8 cellular contexts compared by ENCODE assay signal in the genomic region with DNA sequence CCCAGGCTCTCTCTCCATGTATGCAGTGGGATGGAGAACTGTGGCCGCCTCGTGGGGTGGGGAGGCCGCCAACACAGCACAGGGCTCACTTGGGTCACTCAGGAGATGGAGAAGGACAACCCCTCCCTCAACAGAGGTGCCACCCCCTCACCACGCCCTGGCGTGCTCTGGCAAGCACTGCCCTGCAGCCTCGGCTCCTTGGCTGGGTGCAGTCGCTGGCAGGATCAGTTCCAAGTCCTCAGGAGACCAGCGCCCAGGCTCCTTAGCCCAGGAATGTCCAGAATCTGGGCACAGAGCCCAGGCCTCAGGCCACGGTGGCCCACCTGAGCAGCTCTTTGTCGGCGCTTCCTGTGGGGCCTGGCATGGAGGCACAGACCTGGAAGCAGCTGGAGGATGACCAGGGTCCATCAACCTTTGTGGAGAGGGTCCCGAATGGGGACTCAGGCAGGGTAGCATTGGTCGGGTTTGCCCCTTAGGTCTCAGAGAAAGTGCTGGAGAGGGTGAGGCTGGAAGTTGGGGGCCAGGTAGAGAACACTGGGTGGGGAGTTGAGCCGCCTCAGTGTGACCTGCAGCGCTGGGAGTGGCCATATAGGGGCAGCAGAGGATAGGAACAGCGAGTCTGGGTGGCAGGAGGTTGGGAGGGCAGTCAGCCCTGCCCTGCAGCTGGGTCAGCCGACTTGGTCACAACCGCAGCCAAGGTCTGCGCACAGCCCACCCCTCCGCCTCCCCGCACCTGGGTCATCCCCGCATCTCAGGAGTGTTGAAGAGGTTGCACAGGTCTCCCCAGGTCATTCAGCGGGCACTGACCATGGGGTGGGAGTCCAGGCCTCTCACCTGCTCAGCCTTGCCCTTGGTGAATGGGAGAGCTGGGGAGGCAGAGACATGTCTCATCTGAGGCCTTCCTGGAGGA. TPM values are rescaled to one million over a fixed set of nuclear protein-coding genes. Genes with fewer than 3 reads are reported as not detected.
A peak's percentile ranks its signal among the peaks of the same experiment; 100 is the strongest.
DNase-seq lines count a peak whose midpoint lies in the region; ATAC-seq, FAIRE-seq and TF ChIP-seq lines count a peak whose summit lies in the region.

No MANE protein-coding gene starts in this region.

- no peak overlapping the region for H2AK5ac ChIP-seq in mesendoderm (ENCODE audit: low read length)

- TF ChIP-seq POLR2A in endothelial cell of umbilical vein (IDR thresholded peaks at IDR 0.05; ENCODE audit: low read depth, low read length) = no peak

- H3K9me3 ChIP-seq in Loucy (ENCODE audit: insufficient read depth, low read depth, low read length) (no peaks in the 10 kb centered on the region), endothelial cell of umbilical vein (replicated peaks; ENCODE audit: control insufficient read depth, insufficient read depth, low read length) (no peaks in the 10 kb centered on the region)

- no peak overlapping the region for H2BK5ac ChIP-seq in mesendoderm (ENCODE audit: low read length)

- no peak overlapping the region for H2BK120ac ChIP-seq in mesendoderm (ENCODE audit: low read depth, low read length)

- H3K18ac ChIP-seq in mesendoderm (ENCODE audit: low read length) = no peak overlapping the region

- no peak overlapping the region for H4K5ac ChIP-seq in mesendoderm (ENCODE audit: low read length)

- CTCF ChIA-PET in endothelial cell of umbilical vein (lab: Charles Lee) = interaction anchor here (0.6 to 4.6 kb wide), 20 partner anchors 9 to 129 kb away, joined by 3 to 164 read pairs (median 5); partner anchors contain the start of gene GGT5

- no peaks in the 10 kb centered on the region for H4K20me1 ChIP-seq in Loucy (ENCODE audit: insufficient read depth, low read length, poor library complexity, severe bottlenecking)
- no peaks in the 10 kb centered on the region for H4K20me1 ChIP-seq in endothelial cell of umbilical vein (replicated peaks; ENCODE audit: control insufficient read depth, extremely low read depth, insufficient read depth, low read length)

- H3K4me3 ChIP-seq in GM12864 (ENCODE audit: low read depth, low read length) = no peak overlapping the region
- no peak overlapping the region for H3K4me3 ChIP-seq in Loucy (ENCODE audit: low read length, poor library complexity, severe bottlenecking)
- H3K4me3 ChIP-seq in endothelial cell of umbilical vein (replicated peaks in 1 of 3; ENCODE audit: insufficient read depth in 1 of 3, low read depth in 1 of 3, low read length in 3 of 3) = no peak overlapping the region
- no peak overlapping the region for H3K4me3 ChIP-seq in mesendoderm (ENCODE audit: low read length)

- POLR2A ChIA-PET in endothelial cell of umbilical vein (lab: Charles Lee) = interaction anchor here (0.9 kb wide), 2 partner anchors 51 to 58 kb away, joined by 3 to 4 read pairs; no protein-coding TSS in a partner anchor

- no peak for ATAC-seq in HG03025 (IDR thresholded peaks at IDR 0.05; ENCODE audit: low FRiP score, unreplicated experiment)

- no peaks in the 10 kb centered on the region for H3K9me2 ChIP-seq in Loucy (replicated peaks; ENCODE audit: low read depth, low read length)

- H3K4me1 ChIP-seq in Loucy (ENCODE audit: insufficient read depth, low read length, poor library complexity, severe bottlenecking) (no peaks in the 10 kb centered on the region), endothelial cell of umbilical vein (ENCODE audit: control insufficient read depth, extremely low read depth, insufficient read depth, low read length) (peaks cover 9% of the 10 kb centered on the region), mesendoderm (ENCODE audit: control insufficient read depth, low read depth, low read length) (no peaks in the 10 kb centered on the region)

- H2BK15ac ChIP-seq in mesendoderm (replicated peaks; ENCODE audit: low read depth) = no peak overlapping the region

- H3K4me2 ChIP-seq in Loucy (ENCODE audit: low read depth, low read length, poor library complexity, severe bottlenecking) (no peak overlapping the region), endothelial cell of umbilical vein (ENCODE audit: insufficient read depth, low read length) (no peak overlapping the region), mesendoderm (ENCODE audit: low read length) (no peak overlapping the region)

- H3K9me1 ChIP-seq in endothelial cell of umbilical vein (replicated peaks; ENCODE audit: control insufficient read depth, extremely low read depth, insufficient read depth, low read length) = no peaks in the 10 kb centered on the region

- dilution Hi-C loops in endothelial cell of umbilical vein (cut with MboI; ENCODE audit: extremely low pct_ligation_motif_present, low sequenced_read_pairs) = no loop called here

- TF ChIP-seq CTCF in GM12864 (IDR thresholded peaks at IDR 0.05; ENCODE audit: low read depth, low read length, missing control alignments) (peak; percentile 87), Loucy (conservative IDR thresholded peaks at IDR 0.05; ENCODE audit: low read length) (peak; percentile 97), VCaP (conservative IDR thresholded peaks at IDR 0.05) (peak; percentile 95), endothelial cell of umbilical vein (IDR thresholded peaks at IDR 0.05; ENCODE audit: extremely low read depth in 1 of 2, insufficient read depth in 1 of 2, low read depth in 1 of 2, low read length in 2 of 2) (peak; percentile 90 to 94)

- no peak overlapping the region for H3K23ac ChIP-seq in mesendoderm (ENCODE audit: low read length)

- no TSS peak for BruUV-seq in endothelial cell of umbilical vein (replicated peaks; lab: Mats Ljungman, UMichigan)

- H3K79me2 ChIP-seq in Loucy (ENCODE audit: insufficient read depth, low read length) = no peaks in the 10 kb centered on the region
- no peaks in the 10 kb centered on the region for H3K79me2 ChIP-seq in endothelial cell of umbilical vein (ENCODE audit: control insufficient read depth, insufficient read depth, low read length)
- no peaks in the 10 kb centered on the region for H3K79me2 ChIP-seq in mesendoderm (ENCODE audit: control insufficient read depth, insufficient read depth, low read length)

- DNase-seq in GM12864 (ENCODE audit: low read depth) = no peak
- peak; percentile 61 for DNase-seq in endothelial cell of umbilical vein (ENCODE audit: low read depth, low spot score)
- DNase-seq in mesendoderm = peak; percentile 56
- peak; percentile 32 for DNase-seq in stromal cell of bone marrow (ENCODE audit: low read depth)
- no peak for DNase-seq in KG1 (lab: John Stamatoyannopoulos, UW)

- intact Hi-C loops in endothelial cell of umbilical vein (cut with micrococcal nuclease) = loop anchor here (1.0 to 10.0 kb wide), 4 partner anchors 19 to 335 kb away; no protein-coding TSS in a partner anchor

- H3F3A ChIP-seq in Loucy (ENCODE audit: low read depth) = no peaks in the 10 kb centered on the region

- no peak overlapping the region for H3K4ac ChIP-seq in mesendoderm (ENCODE audit: low read depth, low read length)

- H3K27ac ChIP-seq in VCaP = peak overlapping the region; percentile 44; the same call in 1 of the 2 replicates
- no peak overlapping the region for H3K27ac ChIP-seq in endothelial cell of umbilical vein (ENCODE audit: insufficient read depth, low read depth, low read length)
- no peak overlapping the region for H3K27ac ChIP-seq in mesendoderm (ENCODE audit: low read depth, low read length)

- H3K9ac ChIP-seq in Loucy (ENCODE audit: low read depth, low read length, poor library complexity, severe bottlenecking) (no peak overlapping the region), endothelial cell of umbilical vein (replicated peaks; ENCODE audit: extremely low read depth, insufficient read depth, low read length) (no peak overlapping the region), mesendoderm (ENCODE audit: low read length) (no peak overlapping the region)

- FAIRE-seq in endothelial cell of umbilical vein (lab: Jason Lieb, UNC) = peak; percentile 77

- H3K79me1 ChIP-seq in mesendoderm (ENCODE audit: low read length) = no peaks in the 10 kb centered on the region

- no peak overlapping the region for H3K56ac ChIP-seq in mesendoderm (ENCODE audit: low read length)

- H2AFZ ChIP-seq in Loucy (ENCODE audit: low read length) (peak overlapping the region; percentile 67; the same call in 1 of the 2 replicates), endothelial cell of umbilical vein (ENCODE audit: low read depth, low read length) (peak overlapping the region; percentile 85)

- no peaks in the 10 kb centered on the region for H3K27me3 ChIP-seq in Loucy (ENCODE audit: insufficient read depth, low read length, poor library complexity, severe bottlenecking)
- no peaks in the 10 kb centered on the region for H3K27me3 ChIP-seq in endothelial cell of umbilical vein (ENCODE audit: control insufficient read depth in 2 of 2, insufficient read depth in 2 of 2, low read length in 2 of 2)
- no peaks in the 10 kb centered on the region for H3K27me3 ChIP-seq in mesendoderm (ENCODE audit: insufficient read depth, low read length, poor library complexity)

- no CpG with 5 or more reads among the region's 23 CpGs for WGBS in mesendoderm (ENCODE audit: extremely low coverage, insufficient coverage, low lambda C conversion rate)

- H4K8ac ChIP-seq in mesendoderm (ENCODE audit: low read depth, low read length) = no peak overlapping the region

- no peaks in the 10 kb centered on the region for H3K36me3 ChIP-seq in Loucy (ENCODE audit: insufficient read depth, low read length)
- no peaks in the 10 kb centered on the region for H3K36me3 ChIP-seq in endothelial cell of umbilical vein (ENCODE audit: control insufficient read depth in 2 of 2, extremely low read depth in 1 of 2, insufficient read depth in 2 of 2, low read length in 2 of 2)
- H3K36me3 ChIP-seq in mesendoderm (ENCODE audit: control insufficient read depth, insufficient read depth, low read length) = no peaks in the 10 kb centered on the region

RNA-seq across cellular contexts. Expression of gene SUSD2, which starts 8.2 kb away (rescaled TPM):
- total RNA-seq in endothelial cell of umbilical vein = 0.18 and 0.27 TPM in 2 replicates
- polyA plus RNA-seq in endothelial cell of umbilical vein = 0.26 and 0.35 TPM in 2 replicates
- 0.10 and 0.14 TPM in 2 replicates for polyA plus RNA-seq in endothelial cell of umbilical vein (2011; cell fraction: cytosol; rRNA removed)
- polyA plus RNA-seq in endothelial cell of umbilical vein (2011; cell fraction: nucleus; rRNA removed) = 1.0 and 1.3 TPM in 2 replicates
- 0.33 and 0.41 TPM in 2 replicates for polyA plus RNA-seq in endothelial cell of umbilical vein (2012)
- polyA minus RNA-seq in endothelial cell of umbilical vein = 0.07 and 0.21 TPM in 2 replicates
- 0.31 TPM for polyA minus RNA-seq in endothelial cell of umbilical vein (2011; cell fraction: cytosol; rRNA and poly(A)+ RNA removed)
- 1.2 and 1.7 TPM in 2 replicates for polyA minus RNA-seq in endothelial cell of umbilical vein (2011; cell fraction: nucleus; rRNA and poly(A)+ RNA removed)
- polyA plus RNA-seq in mesendoderm (2013, experiment 1 of 2) = 1.8 TPM
- 1.6 TPM for polyA plus RNA-seq in mesendoderm (2013, experiment 2 of 2)

RNA-seq across cellular contexts. Expression of gene GGT5, which starts 55.4 kb away (rescaled TPM):
- 35.1 and 45.9 TPM in 2 replicates for total RNA-seq in endothelial cell of umbilical vein
- 293 and 501 TPM in 2 replicates for polyA plus RNA-seq in endothelial cell of umbilical vein
- 87.8 and 97.1 TPM in 2 replicates for polyA plus RNA-seq in endothelial cell of umbilical vein (2011; cell fraction: cytosol; rRNA removed)
- polyA plus RNA-seq in endothelial cell of umbilical vein (2011; cell fraction: nucleus; rRNA removed) = 197 and 275 TPM in 2 replicates
- polyA plus RNA-seq in endothelial cell of umbilical vein (2012) = 84.1 and 102 TPM in 2 replicates
- 197 and 218 TPM in 2 replicates for polyA minus RNA-seq in endothelial cell of umbilical vein
- not detected for polyA minus RNA-seq in endothelial cell of umbilical vein (2011; cell fraction: cytosol; rRNA and poly(A)+ RNA removed)
- 68.1 and 104 TPM in 2 replicates for polyA minus RNA-seq in endothelial cell of umbilical vein (2011; cell fraction: nucleus; rRNA and poly(A)+ RNA removed)
- polyA plus RNA-seq in mesendoderm (2013, experiment 1 of 2) = 0.11 TPM
- polyA plus RNA-seq in mesendoderm (2013, experiment 2 of 2) = not detected

Comparison
In these comparisons a context has a peak if more than half of its experiments do, and no peak if none do; other contexts are left out.
1. DNase-seq: peak in endothelial cell of umbilical vein (single experiment), mesendoderm (single experiment) and stromal cell of bone marrow (single experiment); none in GM12864 (single experiment) and KG1 (single experiment).
2. Peak in every context shown above with its lines, with median percentiles within 50 percentile points of each other: CTCF ChIP-seq.